In genomic region chr9:136697821-136698526, GRCh38 we compare ENCODE assay signal across 1 cellular context.
A peak's percentile ranks its signal among the peaks of the same experiment; 100 is the strongest.
TF ChIP-seq lines count a peak whose summit lies in the region.

No MANE protein-coding gene starts in this region.

TF ChIP-seq in HepG2, 621 proteins besides CTCF, POLR2A, EP300 and RAD21 (continued from another document and continues in another):
- no peak for TF ChIP-seq ZNF142 (CRISPR knock-in tag; IDR thresholded peaks at IDR 0.05)
- no peak for TF ChIP-seq PLRG1 (conservative IDR thresholded peaks at IDR 0.05)
- TF ChIP-seq MTA3 (CRISPR knock-in tag; IDR thresholded peaks at IDR 0.05): no peak
- TF ChIP-seq HNF4A (CRISPR knock-in tag; IDR thresholded peaks at IDR 0.05): peak; percentile 81
- no peak for TF ChIP-seq STAT6 (CRISPR knock-in tag; IDR thresholded peaks at IDR 0.05; ENCODE audit: borderline replicate concordance)
- TF ChIP-seq IRF9 (CRISPR knock-in tag; IDR thresholded peaks at IDR 0.05; ENCODE audit: borderline replicate concordance): no peak
- no peak for TF ChIP-seq ZNF569 (CRISPR knock-in tag; IDR thresholded peaks at IDR 0.05; ENCODE audit: borderline replicate concordance)
- no peak for TF ChIP-seq ZNF670 (CRISPR knock-in tag; IDR thresholded peaks at IDR 0.05; ENCODE audit: borderline replicate concordance)
- TF ChIP-seq ZNF629 (CRISPR knock-in tag; conservative IDR thresholded peaks at IDR 0.05): no peak
- no peak for TF ChIP-seq POLR2AphosphoS5 (IDR thresholded peaks at IDR 0.05; ENCODE audit: low read depth, low read length)
- no peak for TF ChIP-seq ARID3A (IDR thresholded peaks at IDR 0.05; ENCODE audit: low read depth, low read length)
- no peak for TF ChIP-seq GPN1 (CRISPR knock-in tag; IDR thresholded peaks at IDR 0.05; ENCODE audit: borderline replicate concordance)
- no peak for TF ChIP-seq CHCHD3 (CRISPR knock-in tag; IDR thresholded peaks at IDR 0.05)
- TF ChIP-seq RARG (CRISPR knock-in tag; IDR thresholded peaks at IDR 0.05; ENCODE audit: low read depth): no peak
- TF ChIP-seq PAWR (CRISPR knock-in tag; IDR thresholded peaks at IDR 0.05; ENCODE audit: borderline replicate concordance): no peak
- peak; percentile 54; the same call in 1 of the 2 replicates for TF ChIP-seq MEF2D (CRISPR knock-in tag; IDR thresholded peaks at IDR 0.05)
- no peak for TF ChIP-seq ZBTB44 (CRISPR knock-in tag; IDR thresholded peaks at IDR 0.05)
- no peak for TF ChIP-seq SP4 (CRISPR knock-in tag; IDR thresholded peaks at IDR 0.05)
- TF ChIP-seq KAT2B (IDR thresholded peaks at IDR 0.05; ENCODE audit: borderline replicate concordance, low read depth, low read length): no peak
- peak; percentile 59; the same call in 1 of the 2 replicates for TF ChIP-seq ZNF205 (CRISPR knock-in tag; IDR thresholded peaks at IDR 0.05)
- TF ChIP-seq PAX8 (CRISPR knock-in tag; IDR thresholded peaks at IDR 0.05; ENCODE audit: borderline replicate concordance): no peak
- no peak for TF ChIP-seq ZNF615 (CRISPR knock-in tag; IDR thresholded peaks at IDR 0.05; ENCODE audit: borderline replicate concordance)
- TF ChIP-seq SALL1 (CRISPR knock-in tag; IDR thresholded peaks at IDR 0.05): peak; percentile 8; the same call in 1 of the 2 replicates
- TF ChIP-seq PHF8 (CRISPR knock-in tag; IDR thresholded peaks at IDR 0.05): peak; percentile 35; the same call in 1 of the 2 replicates
- peak; percentile 85 for TF ChIP-seq CEBPG (CRISPR knock-in tag; IDR thresholded peaks at IDR 0.05)
- no peak for TF ChIP-seq ZBTB20 (CRISPR knock-in tag; IDR thresholded peaks at IDR 0.05; ENCODE audit: borderline replicate concordance, low read depth)
- TF ChIP-seq CHD2 (IDR thresholded peaks at IDR 0.05; ENCODE audit: low read depth, low read length): no peak
- TF ChIP-seq PREB (CRISPR knock-in tag; IDR thresholded peaks at IDR 0.05): no peak
- 0 out of 2 replicates have a peak, but pooled peaks have one; percentile 40 for TF ChIP-seq CEBPB (IDR thresholded peaks at IDR 0.05; ENCODE audit: borderline replicate concordance, low read depth, low read length)
- no peak for TF ChIP-seq ZUFSP (CRISPR knock-in tag; IDR thresholded peaks at IDR 0.05; ENCODE audit: borderline replicate concordance)
- TF ChIP-seq TFDP2 (CRISPR knock-in tag; IDR thresholded peaks at IDR 0.05): no peak
- TF ChIP-seq ARNTL (CRISPR knock-in tag; IDR thresholded peaks at IDR 0.05): peak; percentile 31; the same call in 1 of the 2 replicates
- no peak for TF ChIP-seq ZMYM2 (CRISPR knock-in tag; IDR thresholded peaks at IDR 0.05)
- TF ChIP-seq POLR2G (IDR thresholded peaks at IDR 0.05; ENCODE audit: low read depth, low read length): no peak
- TF ChIP-seq JUN (CRISPR knock-in tag; IDR thresholded peaks at IDR 0.05): 0 out of 2 replicates have a peak, but pooled peaks have one; percentile 44
- no peak for TF ChIP-seq E2F1 (CRISPR knock-in tag; IDR thresholded peaks at IDR 0.05)
